ENCODE assay signal across 10 cellular contexts in genomic region chr12:124538194-124539082, GRCh38. TPM values are rescaled to one million over a fixed set of nuclear protein-coding genes. Genes with fewer than 3 reads are reported as not detected.
DNase-seq lines count a peak whose midpoint lies in the region; ATAC-seq and TF ChIP-seq lines count a peak whose summit lies in the region.
"Had no signal": no experiment of that assay in that cellular context is flagged by ENCODE, and none has a peak within 500 bp of the region (broad histone marks: within the 10 kb centered on the region; RNA-seq: fewer than 3 reads in every experiment).

No MANE protein-coding gene starts in this region.

- H3K27me3 ChIP-seq in body of pancreas (no peaks in the 10 kb centered on the region), lower lobe of right lung (ENCODE audit: low read depth) (no peaks in the 10 kb centered on the region), upper lobe of right lung (no peaks in the 10 kb centered on the region)

- ATAC-seq in activated T-cell treated with anti-CD3 and anti-CD28 coated beads, Interleukin-2, amount 50 U/mL, for 72 hours (replicated peaks in 1 of 2), result peak; percentile 9 to 15
- no peak for ATAC-seq in activated T-cell treated with anti-CD3 and anti-CD28 coated beads, Interleukin-2, amount 50 U/mL, for 4 hours
- peak; percentile 31 for ATAC-seq in body of pancreas
- ATAC-seq in lower lobe of right lung, result peak; percentile 2 to 5
- peak; percentile 26 for ATAC-seq in upper lobe of right lung
- no peak for ATAC-seq in HG02623 (IDR thresholded peaks at IDR 0.05; ENCODE audit: unreplicated experiment)

- peaks cover 38% of the 10 kb centered on the region for H3K4me1 ChIP-seq in body of pancreas
- H3K4me1 ChIP-seq in lower lobe of right lung, result peaks cover 54% of the 10 kb centered on the region
- H3K4me1 ChIP-seq in upper lobe of right lung, result peaks cover 50% of the 10 kb centered on the region

- no peak for DNase-seq in activated T-cell treated with anti-CD3 and anti-CD28 coated beads, Interleukin-2, amount 50 U/mL, for 72 hours
- DNase-seq in activated T-cell treated with anti-CD3 and anti-CD28 coated beads, Interleukin-2, amount 50 U/mL, for 4 hours, result no peak
- DNase-seq in body of pancreas (no peak), lower lobe of right lung (no peak), upper lobe of right lung (no peak), DMS79 treated with DMSO at 0.1 percent for 48 hours (lab: John Stamatoyannopoulos, UW) (no peak)
- DNase-seq in stimulated activated CD8-positive, alpha-beta memory T cell treated with anti-CD3 and anti-CD28 coated beads, Interleukin-4, amount 100 ng/mL, for 48 hours, result no peak
- DNase-seq: activated CD4-positive, CD25-positive, alpha-beta regulatory T cell treated with anti-CD3 and anti-CD28 coated beads, Interleukin-2, amount 50 U/mL, for 72 hours had no signal

- peak overlapping the region in 3 of 4 donors; percentile 36 to 73 (median 69) for H3K27ac ChIP-seq in body of pancreas
- peak overlapping the region; percentile 58 for H3K27ac ChIP-seq in lower lobe of right lung
- peak overlapping the region; percentile 63 for H3K27ac ChIP-seq in upper lobe of right lung
- H3K27ac ChIP-seq: C4-2B had no signal

- H3K9me3 ChIP-seq in body of pancreas (no peaks in the 10 kb centered on the region), lower lobe of right lung (no peaks in the 10 kb centered on the region), upper lobe of right lung (no peaks in the 10 kb centered on the region)

- peaks cover 0 to 1% of the 10 kb centered on the region in 2 donors for H3K36me3 Mint-ChIP-seq in activated T-cell treated with anti-CD3 and anti-CD28 coated beads, Interleukin-2, amount 50 U/mL, for 72 hours (ENCODE audit: insufficient read depth in 2 of 2)
- H3K36me3 Mint-ChIP-seq in activated T-cell treated with anti-CD3 and anti-CD28 coated beads, Interleukin-2, amount 50 U/mL, for 4 hours (ENCODE audit: insufficient read depth), result peaks cover 8% of the 10 kb centered on the region

- H3K4me1 Mint-ChIP-seq in activated T-cell treated with anti-CD3 and anti-CD28 coated beads, Interleukin-2, amount 50 U/mL, for 72 hours (ENCODE audit: low read depth), result peaks cover 33% of the 10 kb centered on the region
- H3K4me1 Mint-ChIP-seq in activated T-cell treated with anti-CD3 and anti-CD28 coated beads, Interleukin-2, amount 50 U/mL, for 4 hours (ENCODE audit: low read depth), result peaks cover 31% of the 10 kb centered on the region

- TF ChIP-seq POLR2A in body of pancreas (IDR thresholded peaks at IDR 0.05), result no peak

- TF ChIP-seq CTCF in body of pancreas (IDR thresholded peaks at IDR 0.05) (no peak), lower lobe of right lung (IDR thresholded peaks at IDR 0.05) (no peak), upper lobe of right lung (IDR thresholded peaks at IDR 0.05) (no peak)

- no peak overlapping the region for H3K4me3 ChIP-seq in body of pancreas
- H3K4me3 ChIP-seq in lower lobe of right lung, result no peak overlapping the region
- no peak overlapping the region for H3K4me3 ChIP-seq in upper lobe of right lung

- WGBS in body of pancreas, 2 donors, result 56 to 62% methylated on average over 9 to 22 of the region's 22 CpGs

- H3K27ac Mint-ChIP-seq in activated T-cell treated with anti-CD3 and anti-CD28 coated beads, Interleukin-2, amount 50 U/mL, for 72 hours, result no peak overlapping the region

- intact Hi-C loops in body of pancreas (cut with DNase I) (no loop called here), lower lobe of right lung (cut with DNase I) (no loop called here), upper lobe of right lung (cut with DNase I) (no loop called here)

- H3K4me3 Mint-ChIP-seq in activated T-cell treated with anti-CD3 and anti-CD28 coated beads, Interleukin-2, amount 50 U/mL, for 72 hours, result no peak overlapping the region
- no peak overlapping the region for H3K4me3 Mint-ChIP-seq in activated T-cell treated with anti-CD3 and anti-CD28 coated beads, Interleukin-2, amount 50 U/mL, for 4 hours

- H3K36me3 ChIP-seq in body of pancreas (replicated peaks in 1 of 2; ENCODE audit: insufficient read depth in 1 of 2, low read depth in 2 of 2) (no peaks in the 10 kb centered on the region), lower lobe of right lung (peaks cover 14% of the 10 kb centered on the region), upper lobe of right lung (peaks cover 8% of the 10 kb centered on the region)

- H3K27me3 Mint-ChIP-seq in activated T-cell treated with anti-CD3 and anti-CD28 coated beads, Interleukin-2, amount 50 U/mL, for 72 hours (ENCODE audit: low read depth), result no peaks in the 10 kb centered on the region
- no peaks in the 10 kb centered on the region for H3K27me3 Mint-ChIP-seq in activated T-cell treated with anti-CD3 and anti-CD28 coated beads, Interleukin-2, amount 50 U/mL, for 4 hours (ENCODE audit: low read depth)

- no peaks in the 10 kb centered on the region for H3K9me3 Mint-ChIP-seq in activated T-cell treated with anti-CD3 and anti-CD28 coated beads, Interleukin-2, amount 50 U/mL, for 72 hours
- no peaks in the 10 kb centered on the region for H3K9me3 Mint-ChIP-seq in activated T-cell treated with anti-CD3 and anti-CD28 coated beads, Interleukin-2, amount 50 U/mL, for 4 hours

RNA-seq across cellular contexts. Expression of gene NCOR2, which starts 29.0 kb away (rescaled TPM):
- 100 to 1,000 TPM; 125 to 142 TPM for total RNA-seq in activated T-cell treated with anti-CD3 and anti-CD28 coated beads, Interleukin-2, amount 50 U/mL, for 72 hours
- 100 to 1,000 TPM; 127 to 160 (median 135) TPM for total RNA-seq in activated T-cell treated with anti-CD3 and anti-CD28 coated beads, Interleukin-2, amount 50 U/mL, for 4 hours
- 100 to 1,000 TPM in 1 of 2 donors, 10 to 100 TPM in 1; 53.7 to 397 TPM for total RNA-seq in body of pancreas
- 318 TPM for total RNA-seq in lower lobe of right lung
- total RNA-seq in upper lobe of right lung, result 336 TPM

Comparison
In these comparisons a context has a peak if more than half of its experiments do, and no peak if none do; other contexts are left out.
1. ATAC-seq: peak in activated T-cell treated with anti-CD3 and anti-CD28 coated beads, Interleukin-2, amount 50 U/mL, for 72 hours (2 of 2), body of pancreas (single experiment), lower lobe of right lung (2 of 2) and upper lobe of right lung (single experiment); none in activated T-cell treated with anti-CD3 and anti-CD28 coated beads, Interleukin-2, amount 50 U/mL, for 4 hours (0 of 2) and HG02623 (single experiment).
2. Peak in every context shown above with its lines, with median percentiles within 50 percentile points of each other: H3K27ac ChIP-seq.